1 cellular context compared by ENCODE assay signal in the genomic region with DNA sequence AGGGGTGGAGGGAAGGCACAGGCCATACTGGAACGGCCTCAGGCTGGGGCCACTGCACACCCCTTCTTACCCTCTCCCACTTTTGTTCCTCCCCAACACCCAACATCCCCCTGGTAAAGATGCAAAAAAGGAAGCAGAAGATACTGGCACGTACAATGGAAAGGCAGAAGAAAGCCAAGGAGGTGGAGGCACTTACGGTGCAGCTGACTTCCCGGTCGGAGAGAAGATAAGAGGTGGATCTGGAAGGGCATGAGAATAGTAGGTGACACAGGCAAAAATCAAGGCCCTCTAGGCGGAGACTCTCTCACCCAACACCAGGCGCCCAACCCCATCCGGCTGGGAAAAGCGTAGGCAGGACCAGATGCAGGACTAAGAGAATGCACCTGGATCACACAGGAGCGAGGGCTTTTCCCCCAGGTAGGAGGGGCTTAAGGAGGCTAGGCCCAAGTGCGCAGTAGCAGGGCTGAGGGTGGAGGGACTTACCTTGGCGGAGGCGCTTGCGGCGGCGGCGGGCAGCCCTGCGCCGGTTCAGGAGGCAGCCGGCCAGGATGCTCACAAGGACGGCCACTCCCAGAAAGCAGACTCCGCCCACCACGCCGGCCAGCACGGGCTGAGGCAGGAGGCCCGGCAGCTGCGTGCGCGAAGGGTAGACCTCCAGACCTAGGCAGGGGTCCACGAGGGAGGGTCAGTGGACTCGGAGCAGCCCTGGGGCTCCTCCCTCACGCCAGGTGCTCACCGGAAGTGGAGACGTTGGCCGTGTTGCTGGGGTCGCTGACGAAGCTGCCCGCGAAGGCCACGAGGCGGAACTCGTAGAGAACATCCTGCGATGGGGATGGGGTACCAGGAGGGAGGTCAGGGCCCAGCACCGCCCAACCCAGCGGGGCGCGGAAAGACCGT.
TF ChIP-seq lines count a peak whose summit lies in the region.

No MANE protein-coding gene starts in this region.

TF ChIP-seq in K562, 482 proteins besides CTCF, POLR2A, EP300 and RAD21 (continued from another document):
- TF ChIP-seq POU5F1 (IDR thresholded peaks at IDR 0.05; ENCODE audit: borderline replicate concordance, low read depth, low read length, partially characterized antibody) (no peak), E2F5 (CRISPR knock-in tag; IDR thresholded peaks at IDR 0.05) (no peak), FOXK1 (CRISPR knock-in tag; IDR thresholded peaks at IDR 0.05; ENCODE audit: borderline replicate concordance) (no peak), MYNN (IDR thresholded peaks at IDR 0.05) (no peak), MYNN (CRISPR knock-in tag; IDR thresholded peaks at IDR 0.05) (no peak), NR3C1 (CRISPR knock-in tag; IDR thresholded peaks at IDR 0.05) (no peak), ZNF644 (tag; IDR thresholded peaks at IDR 0.05; ENCODE audit: low read depth) (no peak), ZNF583 (CRISPR knock-in tag; IDR thresholded peaks at IDR 0.05) (no peak), RFX5 (IDR thresholded peaks at IDR 0.05; ENCODE audit: low read depth, low read length) (no peak), CHD2 (IDR thresholded peaks at IDR 0.05; ENCODE audit: low read depth, low read length) (no peak), CREB3L1 (IDR thresholded peaks at IDR 0.05; ENCODE audit: borderline replicate concordance, low read depth) (no peak), FOXK2 (conservative IDR thresholded peaks at IDR 0.05 in 1 of 2, IDR thresholded peaks at IDR 0.05 in 1 of 2; ENCODE audit: low read depth in 2 of 2) (no peak), MAX (CRISPR knock-in tag; IDR thresholded peaks at IDR 0.05) (peak; percentile 65), NFE2 (IDR thresholded peaks at IDR 0.05; ENCODE audit: low read depth) (peak; percentile 42; the same call in 1 of the 2 replicates), TRIM28 (IDR thresholded peaks at IDR 0.05) (no peak), ZNF165 (CRISPR knock-in tag; IDR thresholded peaks at IDR 0.05; ENCODE audit: borderline replicate concordance) (no peak), TCF3 (CRISPR knock-in tag; IDR thresholded peaks at IDR 0.05) (no peak), MYC (IDR thresholded peaks at IDR 0.05; ENCODE audit: low read depth, low read length) (0 out of 2 replicates have a peak, but pooled peaks have one; percentile 32), MYC (CRISPR knock-in tag; IDR thresholded peaks at IDR 0.05; ENCODE audit: borderline replicate concordance, low read depth) (no peak)
- TF ChIP-seq, protein P1, sequence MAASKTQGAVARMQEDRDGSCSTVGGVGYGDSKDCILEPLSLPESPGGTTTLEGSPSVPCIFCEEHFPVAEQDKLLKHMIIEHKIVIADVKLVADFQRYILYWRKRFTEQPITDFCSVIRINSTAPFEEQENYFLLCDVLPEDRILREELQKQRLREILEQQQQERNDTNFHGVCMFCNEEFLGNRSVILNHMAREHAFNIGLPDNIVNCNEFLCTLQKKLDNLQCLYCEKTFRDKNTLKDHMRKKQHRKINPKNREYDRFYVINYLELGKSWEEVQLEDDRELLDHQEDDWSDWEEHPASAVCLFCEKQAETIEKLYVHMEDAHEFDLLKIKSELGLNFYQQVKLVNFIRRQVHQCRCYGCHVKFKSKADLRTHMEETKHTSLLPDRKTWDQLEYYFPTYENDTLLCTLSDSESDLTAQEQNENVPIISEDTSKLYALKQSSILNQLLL (CRISPR knock-in tag; IDR thresholded peaks at IDR 0.05; ENCODE audit: borderline replicate concordance): no peak
